Comparison of ENCODE assay signal across 21 cellular contexts in genomic region chr1:25168193-25169071, GRCh38.
DNase-seq lines count a peak whose midpoint lies in the region; ATAC-seq, FAIRE-seq and TF ChIP-seq lines count a peak whose summit lies in the region.
"Had no signal": no experiment of that assay in that cellular context is flagged by ENCODE, and none has a peak within 500 bp of the region (broad histone marks: within the 10 kb centered on the region; RNA-seq: fewer than 3 reads in every experiment).

No MANE protein-coding gene starts in this region.

- no peaks in the 10 kb centered on the region for H3K9me3 ChIP-seq in Caco-2
- no peaks in the 10 kb centered on the region for H3K9me3 ChIP-seq in SJSA1 (replicated peaks)
- no peaks in the 10 kb centered on the region for H3K9me3 ChIP-seq in hepatocyte (ENCODE audit: low read depth)
- H3K9me3 ChIP-seq: SJCRH30 had no signal

- peak overlapping the region; percentile 57 for H3K4me3 Mint-ChIP-seq in Caco-2 (ENCODE audit: unreplicated experiment)
- no peak overlapping the region for H3K4me3 Mint-ChIP-seq in osteocyte (ENCODE audit: unreplicated experiment)
- H3K4me3 Mint-ChIP-seq: CD4-positive, alpha-beta T cell had no signal

- no peak overlapping the region for H3K4me3 ChIP-seq in Caco-2 (ENCODE audit: low read depth, low read length)
- no peak overlapping the region for H3K4me3 ChIP-seq in SJSA1
- no peak overlapping the region for H3K4me3 ChIP-seq in hepatocyte
- H3K4me3 ChIP-seq: heart right ventricle, SJCRH30 had no signal

- peaks cover 9% of the 10 kb centered on the region for H3K9me3 Mint-ChIP-seq in Caco-2 (ENCODE audit: unreplicated experiment)
- H3K9me3 Mint-ChIP-seq in osteocyte (ENCODE audit: unreplicated experiment), result peaks cover 5% of the 10 kb centered on the region

- TF ChIP-seq POLR2A in GM12891 (IDR thresholded peaks at IDR 0.05; ENCODE audit: low read depth, low read length), result no peak

- H3K4me1 ChIP-seq in Caco-2 (peaks cover 29% of the 10 kb centered on the region), SJSA1 (replicated peaks) (peaks cover 21% of the 10 kb centered on the region), hepatocyte (ENCODE audit: insufficient read depth) (peaks cover 25% of the 10 kb centered on the region)
- H3K4me1 ChIP-seq: heart right ventricle had no signal

- H3K79me2 ChIP-seq in hepatocyte, result no peaks in the 10 kb centered on the region

- H3K27ac Mint-ChIP-seq in Caco-2 (ENCODE audit: unreplicated experiment), result peak overlapping the region; percentile 91
- no peak overlapping the region for H3K27ac Mint-ChIP-seq in osteocyte (ENCODE audit: unreplicated experiment)
- H3K27ac Mint-ChIP-seq: CD4-positive, alpha-beta T cell had no signal

- H3K4me1 Mint-ChIP-seq in Caco-2 (ENCODE audit: low read depth, unreplicated experiment) (peaks cover 32% of the 10 kb centered on the region), osteocyte (ENCODE audit: unreplicated experiment) (peaks cover 6% of the 10 kb centered on the region)

- no peaks in the 10 kb centered on the region; the same call in 1 of the 2 replicates for H3K36me3 ChIP-seq in Caco-2 (ENCODE audit: control insufficient read depth, insufficient read depth, low read length)
- H3K36me3 ChIP-seq in SJSA1, result no peaks in the 10 kb centered on the region
- no peaks in the 10 kb centered on the region for H3K36me3 ChIP-seq in hepatocyte (replicated peaks; ENCODE audit: insufficient read depth, low read depth)
- H3K36me3 ChIP-seq: brain microvascular endothelial cell, heart right ventricle, SJCRH30 had no signal

- no peaks in the 10 kb centered on the region for H3K9me2 ChIP-seq in hepatocyte (replicated peaks; ENCODE audit: insufficient read depth)

- 34% methylated on average over 11 of the region's 11 CpGs for WGBS in hepatocyte (ENCODE audit: low lambda C conversion rate, missing lambda C conversion rate)

- FAIRE-seq in GM12891 (lab: Jason Lieb, UNC), result no peak
- FAIRE-seq: keratinocyte had no signal

- DNase-seq in Caco-2, result peak; percentile 76 to 78
- DNase-seq in SJSA1 (ENCODE audit: low read depth in 1 of 2, low spot score in 2 of 2), result peak; percentile 15 to 37
- peak; percentile 80 for DNase-seq in hepatocyte (ENCODE audit: low spot score)
- peak; percentile 77 for DNase-seq in osteocyte (ENCODE audit: extremely low spot score, unreplicated experiment)
- no peak for DNase-seq in GM12891 (ENCODE audit: insufficient read length, low spot score)
- DNase-seq in SKM-1 (lab: John Stamatoyannopoulos, UW; ENCODE audit: unreplicated experiment), result no peak
- no peak for DNase-seq in NCI-H82 (lab: John Stamatoyannopoulos, UW)
- DNase-seq: ACHN; activated CD4-positive, alpha-beta T cell treated with anti-CD3 and anti-CD28 coated beads, Interleukin-2, amount 50 U/mL, for 1 hour; brain microvascular endothelial cell; CD4-positive, alpha-beta T cell; EL; heart right ventricle; Kasumi-1; NCI-H1436; NCI-H446; stimulated activated CD4-positive, alpha-beta T cell treated with anti-CD3 and anti-CD28 coated beads, Interleukin-12 subunit alpha, Interleukin-12 subunit beta, amount 100 ng/mL, for 4 hours had no signal

- POLR2A ChIA-PET in Caco-2 (lab: Charles Lee), result no interaction called here

- no peak overlapping the region for H3K27ac ChIP-seq in SJSA1
- peak overlapping the region; percentile 90 for H3K27ac ChIP-seq in hepatocyte
- H3K27ac ChIP-seq: brain microvascular endothelial cell, heart right ventricle, SJCRH30 had no signal

- CTCF ChIA-PET in Caco-2 (lab: Charles Lee), result interaction anchor here (0.6 to 1.6 kb wide), 4 partner anchors 25 to 338 kb away, joined by 3 to 5 read pairs (median 4); no protein-coding TSS in a partner anchor

- H2AFZ ChIP-seq in hepatocyte, result peak overlapping the region; percentile 58

- intact Hi-C loops in Caco-2 (cut with micrococcal nuclease; ENCODE audit: unreplicated experiment), result no loop called here

- TF ChIP-seq CTCF in Caco-2 (IDR thresholded peaks at IDR 0.05; ENCODE audit: insufficient read depth in 1 of 2, low read depth in 1 of 2, low read length in 1 of 2, severe bottlenecking in 1 of 2, unreplicated experiment in 1 of 2), result peak; percentile 14 to 38
- peak; percentile 18 for TF ChIP-seq CTCF in hepatocyte (IDR thresholded peaks at IDR 0.05; ENCODE audit: poor library complexity)
- no peak for TF ChIP-seq CTCF in osteocyte (IDR thresholded peaks at IDR 0.05)

- no peaks in the 10 kb centered on the region for H3K27me3 ChIP-seq in Caco-2 (replicated peaks; ENCODE audit: control insufficient read depth, insufficient read depth, low read length)
- no peaks in the 10 kb centered on the region; the same call in 1 of the 2 replicates for H3K27me3 ChIP-seq in SJSA1 (replicated peaks)
- no peaks in the 10 kb centered on the region for H3K27me3 ChIP-seq in hepatocyte
- H3K27me3 ChIP-seq: brain microvascular endothelial cell had no signal

- H3K36me3 Mint-ChIP-seq in Caco-2 (ENCODE audit: insufficient read depth, unreplicated experiment) (no peaks in the 10 kb centered on the region), osteocyte (ENCODE audit: unreplicated experiment) (no peaks in the 10 kb centered on the region)
- H3K36me3 Mint-ChIP-seq: activated naive CD4-positive, alpha-beta T cell treated with anti-CD3 and anti-CD28 coated beads, Interleukin-2, amount 50 U/mL, for 72 hours had no signal

- H4K20me1 ChIP-seq in hepatocyte (ENCODE audit: insufficient read depth, poor library complexity, severe bottlenecking), result no peaks in the 10 kb centered on the region

- H3K4me2 ChIP-seq in hepatocyte, result peak overlapping the region; percentile 70

- no peaks in the 10 kb centered on the region for H3K27me3 Mint-ChIP-seq in Caco-2 (ENCODE audit: insufficient read depth, unreplicated experiment)
- H3K27me3 Mint-ChIP-seq in osteocyte (ENCODE audit: unreplicated experiment), result peaks cover 22% of the 10 kb centered on the region
- H3K27me3 Mint-ChIP-seq: CD4-positive, alpha-beta T cell had no signal

- BruUV-seq in Caco-2 (replicated peaks; lab: Mats Ljungman, UMichigan), result no TSS peak

- ATAC-seq in GM21360 (IDR thresholded peaks at IDR 0.05; ENCODE audit: unreplicated experiment), result no peak
- ATAC-seq: activated naive CD4-positive, alpha-beta T cell treated with anti-CD3 and anti-CD28 coated beads, Interleukin-2, amount 50 U/mL, for 72 hours; heart right ventricle had no signal

TF ChIP-seq in GM12891, 5 proteins besides CTCF, POLR2A, EP300 and RAD21:
- TF ChIP-seq POLR2AphosphoS5 (IDR thresholded peaks at IDR 0.05; ENCODE audit: low read depth, low read length) (no peak), TAF1 (IDR thresholded peaks at IDR 0.05; ENCODE audit: low read depth, low read length) (no peak), SPI1 (IDR thresholded peaks at IDR 0.05; ENCODE audit: low read depth, low read length) (no peak)
TF ChIP-seq in GM12891: peak in this region for 0.

Comparison
In these comparisons a context has a peak if more than half of its experiments do, and no peak if none do; other contexts are left out.
1. DNase-seq: peak in Caco-2 (2 of 2), SJSA1 (2 of 2), hepatocyte (single experiment) and osteocyte (single experiment); none in GM12891 (single experiment), SKM-1 (single experiment) and NCI-H82 (single experiment).